2 cellular contexts compared by ENCODE assay signal in the genomic region with DNA sequence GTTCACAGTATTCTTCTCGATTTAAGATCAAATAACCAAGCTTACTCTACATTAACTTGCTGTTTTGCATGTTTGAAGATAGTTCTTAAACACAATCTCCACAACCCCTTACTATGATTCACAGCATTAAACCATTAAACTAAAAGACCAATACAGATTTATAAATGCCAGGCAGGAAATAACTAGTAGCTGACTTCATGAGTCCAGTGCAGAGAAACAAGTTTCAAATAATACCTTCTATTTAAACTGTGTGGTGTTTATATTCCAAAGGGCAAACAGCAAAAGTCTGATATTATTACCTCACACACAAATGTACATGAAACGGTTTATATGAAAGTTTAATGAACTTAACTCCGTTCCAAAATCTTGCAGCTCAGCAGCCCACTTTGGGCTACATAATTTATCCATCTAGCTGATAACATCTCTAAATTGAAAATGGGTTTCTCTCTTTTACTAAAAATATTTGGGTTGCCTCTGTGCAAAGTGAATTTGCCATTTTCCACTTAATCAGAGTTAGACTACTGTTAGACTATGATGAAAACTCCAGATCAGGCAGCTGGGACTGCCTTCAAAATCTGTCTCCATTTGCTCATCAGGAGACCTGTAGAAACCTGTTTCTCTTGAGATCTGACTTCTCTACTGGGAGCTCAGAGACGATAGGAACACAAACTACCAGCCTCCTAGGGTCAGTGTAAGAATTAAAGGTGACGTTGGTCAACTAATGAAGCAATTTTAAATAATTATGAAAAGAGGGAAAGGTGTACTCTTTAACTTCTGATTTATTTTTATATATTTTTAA.
A peak's percentile ranks its signal among the peaks of the same experiment; 100 is the strongest.
TF ChIP-seq lines count a peak whose summit lies in the region.

No MANE protein-coding gene starts in this region.

TF ChIP-seq in liver, 16 proteins besides CTCF, POLR2A, EP300 and RAD21 (continued from another document):
- TF ChIP-seq, protein P1, sequence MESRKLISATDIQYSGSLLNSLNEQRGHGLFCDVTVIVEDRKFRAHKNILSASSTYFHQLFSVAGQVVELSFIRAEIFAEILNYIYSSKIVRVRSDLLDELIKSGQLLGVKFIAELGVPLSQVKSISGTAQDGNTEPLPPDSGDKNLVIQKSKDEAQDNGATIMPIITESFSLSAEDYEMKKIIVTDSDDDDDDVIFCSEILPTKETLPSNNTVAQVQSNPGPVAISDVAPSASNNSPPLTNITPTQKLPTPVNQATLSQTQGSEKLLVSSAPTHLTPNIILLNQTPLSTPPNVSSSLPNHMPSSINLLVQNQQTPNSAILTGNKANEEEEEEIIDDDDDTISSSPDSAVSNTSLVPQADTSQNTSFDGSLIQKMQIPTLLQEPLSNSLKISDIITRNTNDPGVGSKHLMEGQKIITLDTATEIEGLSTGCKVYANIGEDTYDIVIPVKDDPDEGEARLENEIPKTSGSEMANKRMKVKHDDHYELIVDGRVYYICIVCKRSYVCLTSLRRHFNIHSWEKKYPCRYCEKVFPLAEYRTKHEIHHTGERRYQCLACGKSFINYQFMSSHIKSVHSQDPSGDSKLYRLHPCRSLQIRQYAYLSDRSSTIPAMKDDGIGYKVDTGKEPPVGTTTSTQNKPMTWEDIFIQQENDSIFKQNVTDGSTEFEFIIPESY (IDR thresholded peaks at IDR 0.05) = no peak
- TF ChIP-seq RXRA (IDR thresholded peaks at IDR 0.05) (peak in 1 of 2 donors; percentile 29), NR2F2 (IDR thresholded peaks at IDR 0.05) (no peak), YY1 (IDR thresholded peaks at IDR 0.05) (no peak), EGR1 (IDR thresholded peaks at IDR 0.05; ENCODE audit: low read depth in 2 of 2) (no peak), HNF4A (conservative IDR thresholded peaks at IDR 0.05) (peak; percentile 59 to 67), FOXA1 (IDR thresholded peaks at IDR 0.05) (no peak)

TF ChIP-seq in HepG2, 621 proteins besides CTCF, POLR2A, EP300 and RAD21 (continued from another document):
- TF ChIP-seq KAT8 (CRISPR knock-in tag; IDR thresholded peaks at IDR 0.05) = no peak
